Comparison of ENCODE assay signal across 8 cellular contexts in the genomic region with DNA sequence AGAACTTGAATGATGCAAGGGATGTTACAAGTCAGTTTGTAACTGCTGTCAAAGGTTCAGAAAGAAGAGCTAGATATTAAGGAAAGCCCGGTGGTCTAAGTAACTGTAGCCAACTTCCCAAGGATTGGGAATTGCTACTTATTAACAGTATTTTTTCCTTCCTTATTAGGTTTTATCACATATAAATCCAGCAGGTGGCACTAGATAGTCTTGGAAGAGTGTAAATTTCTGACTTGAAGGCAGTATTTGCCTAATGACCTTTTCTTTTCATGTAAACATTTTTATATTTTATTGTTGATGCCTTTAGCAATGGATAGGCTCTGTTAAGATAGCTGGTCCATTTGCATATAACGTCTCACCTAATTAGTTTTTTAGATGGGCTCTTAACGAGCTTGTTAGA.
DNase-seq lines count a peak whose midpoint lies in the region; ATAC-seq and TF ChIP-seq lines count a peak whose summit lies in the region.

No MANE protein-coding gene starts in this region.

- H3K27me3 ChIP-seq in DOHH2 (ENCODE audit: control insufficient read depth, low read length): no peaks in the 10 kb centered on the region

- H3K9me2 ChIP-seq in DOHH2 (replicated peaks; ENCODE audit: control insufficient read depth, low read length): no peaks in the 10 kb centered on the region

- ATAC-seq in GM19328 (IDR thresholded peaks at IDR 0.05; ENCODE audit: unreplicated experiment) (no peak), HG02870 (IDR thresholded peaks at IDR 0.05; ENCODE audit: unreplicated experiment) (no peak)

- no peak overlapping the region for H3K4me2 ChIP-seq in DOHH2 (ENCODE audit: low read length)

- H3F3A ChIP-seq in DOHH2 (ENCODE audit: control insufficient read depth, insufficient read depth): 0 out of 2 replicates have a peak, but pooled peaks cover 7% of the 10 kb centered on the region

- no peaks in the 10 kb centered on the region for H3K27me3 Mint-ChIP-seq in nephron progenitor cell (ENCODE audit: low read depth, poor library complexity)

- H3K36me3 ChIP-seq in DOHH2 (ENCODE audit: control insufficient read depth, low read length): peaks cover 83% of the 10 kb centered on the region

- no peaks in the 10 kb centered on the region for H4K20me1 ChIP-seq in DOHH2 (ENCODE audit: control insufficient read depth, insufficient read depth, low read depth, low read length)

- in situ Hi-C loops in T47D (cut with HindIII; ENCODE audit: low pct_unique_long_range_greater_than_20kb, low sequenced_read_pairs): no loop called here

- H3K4me3 Mint-ChIP-seq in nephron progenitor cell: no peak overlapping the region

- no peaks in the 10 kb centered on the region for H3K9me3 ChIP-seq in DOHH2 (ENCODE audit: control insufficient read depth, insufficient read depth, low read length)

- H3K9me3 Mint-ChIP-seq in nephron progenitor cell: peaks cover 5% of the 10 kb centered on the region

- H3K4me1 Mint-ChIP-seq in nephron progenitor cell: no peaks in the 10 kb centered on the region

- H3K27ac ChIP-seq in DOHH2 (ENCODE audit: low read depth, low read length): no peak overlapping the region

- H3K79me2 ChIP-seq in DOHH2 (ENCODE audit: control insufficient read depth, low read length): peaks cover 16% of the 10 kb centered on the region

- no peak overlapping the region for H3K27ac Mint-ChIP-seq in nephron progenitor cell

- H3K4me3 ChIP-seq in DOHH2 (ENCODE audit: low read length): no peak overlapping the region

- H3K36me3 Mint-ChIP-seq in nephron progenitor cell (ENCODE audit: low read depth): peaks cover 43% of the 10 kb centered on the region

- no peaks in the 10 kb centered on the region for H3K4me1 ChIP-seq in DOHH2 (ENCODE audit: control insufficient read depth, low read length)

- TF ChIP-seq CTCF in DOHH2 (IDR thresholded peaks at IDR 0.05; ENCODE audit: low read depth, low read length, poor library complexity, severe bottlenecking) (peak; percentile 65), nephron progenitor cell (IDR thresholded peaks at IDR 0.05) (peak; percentile 42)

- DNase-seq in NAMALWA (ENCODE audit: low spot score) (peak; percentile 40), T47D (ENCODE audit: low read depth in 1 of 2, low spot score in 1 of 2) (peak; percentile 40 to 44), nephron progenitor cell (no peak), NCI-H226 (no peak)
- DNase-seq in activated CD8-positive, alpha-beta memory T cell treated with anti-CD3 and anti-CD28 coated beads, Interleukin-2, amount 50 U/mL, for 4 hours: no peak

Comparison
In these comparisons a context has a peak if more than half of its experiments do, and no peak if none do; other contexts are left out.
1. DNase-seq: peak in NAMALWA (single experiment) and T47D (2 of 2); none in nephron progenitor cell (single experiment), activated CD8-positive, alpha-beta memory T cell treated with anti-CD3 and anti-CD28 coated beads, Interleukin-2, amount 50 U/mL, for 4 hours (single experiment) and NCI-H226 (single experiment).